ENCODE assay signal across 1 cellular context in genomic region chr17:63596856-63597557, GRCh38.
A peak's percentile ranks its signal among the peaks of the same experiment; 100 is the strongest.
TF ChIP-seq lines count a peak whose summit lies in the region.

No MANE protein-coding gene starts in this region.

TF ChIP-seq in endothelial cell of umbilical vein, 7 proteins besides CTCF, POLR2A, EP300 and RAD21:
- TF ChIP-seq MYC (IDR thresholded peaks at IDR 0.05; ENCODE audit: low read depth, low read length): no peak
- TF ChIP-seq JUN (IDR thresholded peaks at IDR 0.05; ENCODE audit: borderline replicate concordance, insufficient read depth, insufficient read length, low read depth): peak; percentile 3
- TF ChIP-seq EZH2 (IDR thresholded peaks at IDR 0.05; ENCODE audit: borderline replicate concordance, low read depth, low read length, severe bottlenecking): no peak
- TF ChIP-seq MAX (IDR thresholded peaks at IDR 0.05; ENCODE audit: insufficient read depth, insufficient read length): no peak
- peak; percentile 66 for TF ChIP-seq GATA2 (IDR thresholded peaks at IDR 0.05; ENCODE audit: insufficient read depth, insufficient read length, low read depth, low read length)
- TF ChIP-seq POLR2AphosphoS5 (IDR thresholded peaks at IDR 0.05; ENCODE audit: insufficient read depth, low read depth, low read length): peak; percentile 56
- peak; percentile 53 for TF ChIP-seq FOS (IDR thresholded peaks at IDR 0.05; ENCODE audit: borderline replicate concordance, insufficient read depth, low read length)
